ENCODE assay signal across 1 cellular context in genomic region chr16:67873435-67874146, GRCh38.
TF ChIP-seq lines count a peak whose summit lies in the region.

No MANE protein-coding gene starts in this region.

TF ChIP-seq in SK-N-SH, 30 proteins besides CTCF, POLR2A, EP300 and RAD21 (continued from another document):
- TF ChIP-seq TEAD4 (IDR thresholded peaks at IDR 0.05; ENCODE audit: borderline replicate concordance, insufficient read depth) (no peak), TAF1 (IDR thresholded peaks at IDR 0.05; ENCODE audit: borderline replicate concordance, low read depth, low read length) (no peak)
